Comparison of ENCODE assay signal across 29 cellular contexts in the genomic region with DNA sequence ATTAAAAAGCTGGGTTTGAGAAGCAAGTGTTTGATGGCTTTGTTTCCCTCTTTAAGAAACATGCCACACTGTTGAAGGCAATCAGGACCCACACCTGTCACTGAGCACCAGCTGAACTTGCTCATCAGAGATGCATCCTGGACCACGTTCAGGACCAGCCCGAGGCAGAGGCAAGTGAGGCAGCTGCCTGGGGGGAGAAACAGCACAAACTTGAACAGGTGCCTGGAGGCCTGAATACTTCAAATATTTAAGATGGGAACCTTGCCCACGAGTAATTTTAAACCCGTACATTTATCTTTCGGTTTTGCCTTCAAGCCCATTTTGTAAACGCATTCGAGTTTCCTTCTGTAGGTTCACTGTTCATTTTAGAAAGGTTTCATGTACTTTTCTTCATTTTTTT.
"Had no signal": no experiment of that assay in that cellular context is flagged by ENCODE, and none has a peak within 500 bp of the region (broad histone marks: within the 10 kb centered on the region; RNA-seq: fewer than 3 reads in every experiment).

No MANE protein-coding gene starts in this region.

- DNase-seq: dorsolateral prefrontal cortex; effector CD4-positive, alpha-beta T cell; foreskin fibroblast; gastrocnemius medialis; heart left ventricle; left cardiac atrium; left lung; mesenchymal stem cell; mucosa of descending colon; naive thymus-derived CD8-positive, alpha-beta T cell; nephron progenitor cell; nucleus accumbens; ovary; psoas muscle; sigmoid colon; stimulated activated CD4-positive, alpha-beta T cell treated with anti-CD3 and anti-CD28 coated beads, Interleukin-12 subunit alpha, Interleukin-12 subunit beta, amount 100 ng/mL, for 4 hours; stimulated activated CD4-positive, alpha-beta T cell treated with anti-CD3 and anti-CD28 coated beads, Interleukin-1b, Interleukin-23, amount 100 ng/mL, for 48 hours; stimulated activated CD4-positive, alpha-beta T cell treated with anti-CD3 and anti-CD28 coated beads, Interleukin-4, amount 100 ng/mL, for 1 hour; stimulated activated CD8-positive, alpha-beta memory T cell treated with anti-CD3 and anti-CD28 coated beads, Interleukin-4, amount 100 ng/mL, for 48 hours; stimulated activated naive CD4-positive, alpha-beta T cell; stimulated activated naive CD8-positive, alpha-beta T cell treated with anti-CD3 and anti-CD28 coated beads, Interleukin-15, amount 100 ng/mL, for 72 hours; thyroid gland; upper lobe of right lung; uterus had no signal

- ATAC-seq: gastrocnemius medialis; heart left ventricle; left cardiac atrium; left lung; mucosa of descending colon; naive thymus-derived CD8-positive, alpha-beta T cell; right cardiac atrium; stimulated activated naive CD8-positive, alpha-beta T cell treated with anti-CD3 and anti-CD28 coated beads, Interleukin-15, amount 100 ng/mL, for 72 hours; upper lobe of right lung had no signal

- H3K27me3 ChIP-seq: gastrocnemius medialis, heart left ventricle, hepatocyte, left lung, ovary, sigmoid colon, suprapubic skin, thyroid gland, upper lobe of right lung, uterus had no signal

- H3K36me3 Mint-ChIP-seq: mesothelial cell of epicardium had no signal

- H3K4me2 ChIP-seq: hepatocyte, smooth muscle cell had no signal

- H3K27me3 Mint-ChIP-seq: stimulated activated naive CD8-positive, alpha-beta T cell treated with anti-CD3 and anti-CD28 coated beads, Interleukin-15, amount 100 ng/mL, for 72 hours had no signal

- H3K27ac Mint-ChIP-seq: mesothelial cell of epicardium; naive thymus-derived CD8-positive, alpha-beta T cell; nephron progenitor cell; stimulated activated naive CD8-positive, alpha-beta T cell treated with anti-CD3 and anti-CD28 coated beads, Interleukin-15, amount 100 ng/mL, for 72 hours had no signal

- H3K4me1 Mint-ChIP-seq: mesothelial cell of epicardium; naive thymus-derived CD8-positive, alpha-beta T cell; nephron progenitor cell; stimulated activated naive CD8-positive, alpha-beta T cell treated with anti-CD3 and anti-CD28 coated beads, Interleukin-15, amount 100 ng/mL, for 72 hours had no signal

- H3K27ac ChIP-seq: dorsolateral prefrontal cortex, gastrocnemius medialis, heart left ventricle, hepatocyte, left lung, ovary, psoas muscle, suprapubic skin, thyroid gland, upper lobe of right lung had no signal

- H3K4me3 Mint-ChIP-seq: mesothelial cell of epicardium; naive thymus-derived CD8-positive, alpha-beta T cell; nephron progenitor cell; stimulated activated naive CD8-positive, alpha-beta T cell treated with anti-CD3 and anti-CD28 coated beads, Interleukin-15, amount 100 ng/mL, for 72 hours had no signal

- H3K4me1 ChIP-seq: gastrocnemius medialis, heart left ventricle, left lung, psoas muscle, sigmoid colon, suprapubic skin, thyroid gland, upper lobe of right lung had no signal

- H3K36me3 ChIP-seq: gastrocnemius medialis, heart left ventricle, left lung, ovary, sigmoid colon, suprapubic skin, thyroid gland, upper lobe of right lung, uterus had no signal

- H3K9me3 ChIP-seq: gastrocnemius medialis, heart left ventricle, mucosa of descending colon, ovary, psoas muscle, sigmoid colon, suprapubic skin, thyroid gland, upper lobe of right lung, uterus had no signal

- H3K79me2 ChIP-seq: hepatocyte had no signal

- H3K4me3 ChIP-seq: dorsolateral prefrontal cortex, gastrocnemius medialis, heart left ventricle, hepatocyte, left lung, mucosa of descending colon, ovary, psoas muscle, sigmoid colon, smooth muscle cell, suprapubic skin, thyroid gland, upper lobe of right lung, uterus had no signal

- H2AFZ ChIP-seq: hepatocyte had no signal
